ENCODE assay signal across 9 cellular contexts in the genomic region with DNA sequence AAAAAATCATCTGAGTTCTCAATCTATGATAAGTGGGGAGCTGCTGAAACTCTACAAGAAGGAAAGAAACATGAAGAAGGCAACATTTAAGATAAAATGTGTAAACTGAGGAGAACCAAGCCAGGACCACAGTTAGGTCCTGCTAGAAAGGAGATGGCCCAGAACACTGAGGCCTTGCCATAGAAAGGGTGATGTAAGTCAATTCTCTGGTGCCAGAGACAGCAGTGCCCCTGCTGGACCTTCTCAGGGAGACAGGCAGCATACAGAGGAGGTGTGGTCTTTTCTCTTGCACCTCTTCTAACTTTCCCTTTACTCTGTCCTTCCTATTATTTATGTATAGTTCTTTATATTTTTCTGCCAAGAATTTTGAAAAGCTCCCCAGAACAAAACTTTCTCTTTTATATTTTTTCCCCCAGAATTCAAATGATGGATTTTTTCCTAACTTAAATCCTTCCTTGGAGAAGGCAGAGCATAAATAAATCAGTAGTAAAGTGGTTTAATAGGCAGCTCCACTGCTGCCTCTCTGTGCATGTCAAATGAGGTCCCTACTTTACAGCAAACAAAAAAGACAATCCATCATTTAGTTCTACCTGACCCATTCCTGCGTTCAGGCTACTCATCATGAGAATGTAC. TPM values are rescaled to one million over a fixed set of nuclear protein-coding genes. Genes with fewer than 3 reads are reported as not detected.
DNase-seq lines count a peak whose midpoint lies in the region; ATAC-seq, FAIRE-seq and TF ChIP-seq lines count a peak whose summit lies in the region.
"Had no signal": no experiment of that assay in that cellular context is flagged by ENCODE, and none has a peak within 500 bp of the region (broad histone marks: within the 10 kb centered on the region; RNA-seq: fewer than 3 reads in every experiment).

No MANE protein-coding gene starts in this region.

- no peaks in the 10 kb centered on the region for H3K27me3 ChIP-seq in GM23338 (ENCODE audit: insufficient read depth)
- no peaks in the 10 kb centered on the region for H3K27me3 ChIP-seq in endothelial cell of umbilical vein (ENCODE audit: control insufficient read depth in 2 of 2, insufficient read depth in 2 of 2, low read length in 2 of 2)
- H3K27me3 ChIP-seq in naive thymus-derived CD4-positive, alpha-beta T cell (ENCODE audit: control insufficient read depth in 2 of 2, insufficient read depth in 2 of 2, low read length in 2 of 2), result no peaks in the 10 kb centered on the region
- H3K27me3 ChIP-seq: SJCRH30 had no signal

- H3F3A ChIP-seq in GM23338 (replicated peaks; ENCODE audit: low read depth), result 0 out of 2 replicates have a peak, but pooled peaks cover 8% of the 10 kb centered on the region

- TF ChIP-seq CTCF in GM23338 (conservative IDR thresholded peaks at IDR 0.05; ENCODE audit: low read depth in 2 of 2) (peak; percentile 34 to 35; a peak in 1 of 4 replicates), endothelial cell of umbilical vein (IDR thresholded peaks at IDR 0.05; ENCODE audit: extremely low read depth in 1 of 2, insufficient read depth in 1 of 2, low read depth in 1 of 2, low read length in 2 of 2) (peak; percentile 56 to 60)

- no peak overlapping the region; the same call in 1 of the 2 replicates for H3K27ac Mint-ChIP-seq in GM23338
- H3K27ac Mint-ChIP-seq in naive thymus-derived CD4-positive, alpha-beta T cell, result no peak overlapping the region

- H3K9me1 ChIP-seq in endothelial cell of umbilical vein (replicated peaks; ENCODE audit: control insufficient read depth, extremely low read depth, insufficient read depth, low read length), result no peaks in the 10 kb centered on the region

- H3K4me3 Mint-ChIP-seq in GM23338, result no peak overlapping the region
- H3K4me3 Mint-ChIP-seq in naive thymus-derived CD4-positive, alpha-beta T cell, result no peak overlapping the region

- CTCF ChIA-PET in endothelial cell of umbilical vein (lab: Charles Lee), result interaction anchor here (0.9 to 2.4 kb wide), 5 partner anchors 9 to 113 kb away, joined by 4 to 8 read pairs (median 5); a partner anchor contains a TSS
- CTCF ChIA-PET in naive thymus-derived CD4-positive, alpha-beta T cell (lab: Charles Lee), result interaction anchor here (0.8 to 4.0 kb wide), 3 partner anchors 8 to 116 kb away, joined by 3 to 37 read pairs (median 16); a partner anchor contains a TSS

- 0 out of 2 replicates have a peak, but pooled peaks cover 2% of the 10 kb centered on the region for H3K4me1 ChIP-seq in GM23338 (ENCODE audit: insufficient read depth)
- H3K4me1 ChIP-seq in endothelial cell of umbilical vein (ENCODE audit: control insufficient read depth, extremely low read depth, insufficient read depth, low read length), result peaks cover 26% of the 10 kb centered on the region
- peaks cover under 1 to 17% of the 10 kb centered on the region in 2 donors for H3K4me1 ChIP-seq in naive thymus-derived CD4-positive, alpha-beta T cell (ENCODE audit: control insufficient read depth in 2 of 2, insufficient read depth in 2 of 2, low read length in 2 of 2)

- no peak overlapping the region for H3K9ac ChIP-seq in endothelial cell of umbilical vein (replicated peaks; ENCODE audit: extremely low read depth, insufficient read depth, low read length)

- peak; percentile 61 for ATAC-seq in GM23338
- ATAC-seq in naive thymus-derived CD4-positive, alpha-beta T cell, result peak; percentile 71
- no peak for ATAC-seq in HG03159 (IDR thresholded peaks at IDR 0.05; ENCODE audit: unreplicated experiment)
- no peak for ATAC-seq in GM21717 (IDR thresholded peaks at IDR 0.05; ENCODE audit: unreplicated experiment)

- FAIRE-seq in endothelial cell of umbilical vein (lab: Jason Lieb, UNC), result peak; percentile 61

- H3K9me3 Mint-ChIP-seq in GM23338, result no peaks in the 10 kb centered on the region
- no peaks in the 10 kb centered on the region for H3K9me3 Mint-ChIP-seq in naive thymus-derived CD4-positive, alpha-beta T cell

- H3K27ac ChIP-seq in GM23338 (ENCODE audit: low read depth) (0 out of 2 replicates have a peak overlapping the region, but pooled peaks have one; percentile 55), endothelial cell of umbilical vein (ENCODE audit: insufficient read depth, low read depth, low read length) (no peak overlapping the region)
- no peak overlapping the region for H3K27ac ChIP-seq in naive thymus-derived CD4-positive, alpha-beta T cell (ENCODE audit: low read depth, low read length)
- H3K27ac ChIP-seq: SJCRH30 had no signal

- peaks cover 8% of the 10 kb centered on the region; the same call in 1 of the 2 replicates for H3K79me2 ChIP-seq in GM23338 (replicated peaks; ENCODE audit: insufficient read depth)
- no peaks in the 10 kb centered on the region for H3K79me2 ChIP-seq in endothelial cell of umbilical vein (ENCODE audit: control insufficient read depth, insufficient read depth, low read length)

- intact Hi-C loops in endothelial cell of umbilical vein (cut with micrococcal nuclease), result no loop called here
- intact Hi-C loops in naive thymus-derived CD4-positive, alpha-beta T cell (cut with micrococcal nuclease), result loop anchor here in 1 of 2 donors (5.0 kb wide), 1 partner anchor 35 kb away; no protein-coding TSS in a partner anchor

- H3K36me3 ChIP-seq in GM23338 (ENCODE audit: insufficient read depth), result peaks cover 10% of the 10 kb centered on the region
- peaks cover 0 to 2% of the 10 kb centered on the region in 2 experiments for H3K36me3 ChIP-seq in endothelial cell of umbilical vein (ENCODE audit: control insufficient read depth in 2 of 2, extremely low read depth in 1 of 2, insufficient read depth in 2 of 2, low read length in 2 of 2)
- H3K36me3 ChIP-seq in naive thymus-derived CD4-positive, alpha-beta T cell (ENCODE audit: control insufficient read depth in 2 of 3, insufficient read depth in 3 of 3, low read length in 3 of 3), result peaks cover 0 to 16% (median 6%) of the 10 kb centered on the region in 3 experiments

- H3K4me2 ChIP-seq in GM23338 (no peak overlapping the region), endothelial cell of umbilical vein (ENCODE audit: insufficient read depth, low read length) (no peak overlapping the region)

- H4K20me1 ChIP-seq in GM23338 (replicated peaks; ENCODE audit: insufficient read depth) (peaks cover 32% of the 10 kb centered on the region), endothelial cell of umbilical vein (replicated peaks; ENCODE audit: control insufficient read depth, extremely low read depth, insufficient read depth, low read length) (no peaks in the 10 kb centered on the region)

- peaks cover 29% of the 10 kb centered on the region for H3K4me1 Mint-ChIP-seq in GM23338
- peaks cover 12 to 50% (median 28%) of the 10 kb centered on the region in 7 donors for H3K4me1 Mint-ChIP-seq in naive thymus-derived CD4-positive, alpha-beta T cell

- no peak overlapping the region for H3K4me3 ChIP-seq in GM23338
- no peak overlapping the region for H3K4me3 ChIP-seq in endothelial cell of umbilical vein (replicated peaks in 1 of 3; ENCODE audit: insufficient read depth in 1 of 3, low read depth in 1 of 3, low read length in 3 of 3)
- no peak overlapping the region for H3K4me3 ChIP-seq in naive thymus-derived CD4-positive, alpha-beta T cell (ENCODE audit: low read length)
- H3K4me3 ChIP-seq: SJCRH30 had no signal

- POLR2A ChIA-PET in endothelial cell of umbilical vein (lab: Charles Lee), result no interaction called here
- POLR2A ChIA-PET in naive thymus-derived CD4-positive, alpha-beta T cell (lab: Charles Lee), result interaction anchor here (0.6 to 0.8 kb wide), 2 partner anchors 8 to 111 kb away, joined by 3 to 4 read pairs; no protein-coding TSS in a partner anchor

- DNase-seq in COLO668 (lab: John Stamatoyannopoulos, UW; ENCODE audit: unreplicated experiment) (peak; percentile 15), GM23338 (ENCODE audit: low spot score) (peak; percentile 50), RPMI8226 (peak; percentile 57), endothelial cell of umbilical vein (ENCODE audit: low read depth, low spot score) (peak; percentile 52)
- DNase-seq in naive thymus-derived CD4-positive, alpha-beta T cell, result peak in 1 of 9 donors; percentile 42
- no peak for DNase-seq in effector CD4-positive, alpha-beta T cell

- dilution Hi-C loops in endothelial cell of umbilical vein (cut with MboI; ENCODE audit: extremely low pct_ligation_motif_present, low sequenced_read_pairs), result no loop called here

- no peak overlapping the region for H2AFZ ChIP-seq in GM23338
- no peak overlapping the region for H2AFZ ChIP-seq in endothelial cell of umbilical vein (ENCODE audit: low read depth, low read length)

- peaks cover 35% of the 10 kb centered on the region for H3K36me3 Mint-ChIP-seq in GM23338 (ENCODE audit: low read depth)
- peaks cover 0 to 10% (median 4%) of the 10 kb centered on the region in 5 donors for H3K36me3 Mint-ChIP-seq in naive thymus-derived CD4-positive, alpha-beta T cell

- no peaks in the 10 kb centered on the region for H3K9me2 ChIP-seq in GM23338 (ENCODE audit: insufficient read depth)

- H3K9me3 ChIP-seq in endothelial cell of umbilical vein (replicated peaks; ENCODE audit: control insufficient read depth, insufficient read depth, low read length), result no peaks in the 10 kb centered on the region
- H3K9me3 ChIP-seq in naive thymus-derived CD4-positive, alpha-beta T cell (ENCODE audit: control insufficient read depth in 2 of 3, low read length in 3 of 3), result no peaks in the 10 kb centered on the region
- H3K9me3 ChIP-seq: SJCRH30 had no signal

- TF ChIP-seq POLR2A in endothelial cell of umbilical vein (IDR thresholded peaks at IDR 0.05; ENCODE audit: low read depth, low read length), result no peak

- peaks cover 2% of the 10 kb centered on the region for H3K27me3 Mint-ChIP-seq in GM23338 (ENCODE audit: insufficient read depth, low read depth, poor library complexity)
- no peaks in the 10 kb centered on the region for H3K27me3 Mint-ChIP-seq in naive thymus-derived CD4-positive, alpha-beta T cell

- BruUV-seq in endothelial cell of umbilical vein (replicated peaks; lab: Mats Ljungman, UMichigan), result no TSS peak

RNA-seq across cellular contexts. Expression of a gene that starts 9.0 kb away (rescaled TPM):
- total RNA-seq in GM23338 (2014; rRNA removed; shearing (Covaris generic)), result 33.9 and 48.9 TPM in 2 replicates
- polyA plus RNA-seq in GM23338 (2016; fragmentation: Nextera tagmentation; extraction: Ambion mirVana) (379 and 450 TPM in 2 replicates), endothelial cell of umbilical vein (46.3 and 52.1 TPM in 2 replicates)
- total RNA-seq in endothelial cell of umbilical vein, result 91.5 and 95.3 TPM in 2 replicates
- polyA plus RNA-seq in endothelial cell of umbilical vein (2011; cell fraction: cytosol; rRNA removed), result 52.0 and 53.8 TPM in 2 replicates
- polyA plus RNA-seq in endothelial cell of umbilical vein (2011; cell fraction: nucleus; rRNA removed), result 30.2 and 30.6 TPM in 2 replicates
- 115 and 117 TPM in 2 replicates for polyA plus RNA-seq in endothelial cell of umbilical vein (2012)
- polyA minus RNA-seq in endothelial cell of umbilical vein, result 17.2 and 25.5 TPM in 2 replicates
- 35.3 TPM for polyA minus RNA-seq in endothelial cell of umbilical vein (2011; cell fraction: cytosol; rRNA and poly(A)+ RNA removed)
- polyA minus RNA-seq in endothelial cell of umbilical vein (2011; cell fraction: nucleus; rRNA and poly(A)+ RNA removed), result 6.7 and 8.2 TPM in 2 replicates
- total RNA-seq in naive thymus-derived CD4-positive, alpha-beta T cell, result 10 to 100 TPM; 15.7 to 79.8 (median 23.0) TPM
- 10 to 100 TPM; 34.1 to 50.0 TPM for polyA plus RNA-seq in naive thymus-derived CD4-positive, alpha-beta T cell

RNA-seq across cellular contexts. Expression of a gene that starts 44.2 kb away (rescaled TPM):
- 0.14 TPM in 1 of 2 replicates, not detected in the other for total RNA-seq in GM23338 (2014; rRNA removed; shearing (Covaris generic))
- polyA plus RNA-seq in GM23338 (2016; fragmentation: Nextera tagmentation; extraction: Ambion mirVana) (0.16 TPM in 2 replicates), endothelial cell of umbilical vein (not detected in 2 replicates)
- not detected in 2 replicates for total RNA-seq in endothelial cell of umbilical vein
- polyA plus RNA-seq in endothelial cell of umbilical vein (2011; cell fraction: cytosol; rRNA removed), result not detected in 2 replicates
- polyA plus RNA-seq in endothelial cell of umbilical vein (2011; cell fraction: nucleus; rRNA removed), result not detected in 2 replicates
- not detected in 2 replicates for polyA plus RNA-seq in endothelial cell of umbilical vein (2012)
- not detected in 2 replicates for polyA minus RNA-seq in endothelial cell of umbilical vein
- polyA minus RNA-seq in endothelial cell of umbilical vein (2011; cell fraction: cytosol; rRNA and poly(A)+ RNA removed), result not detected
- polyA minus RNA-seq in endothelial cell of umbilical vein (2011; cell fraction: nucleus; rRNA and poly(A)+ RNA removed), result not detected in 2 replicates
- total RNA-seq in naive thymus-derived CD4-positive, alpha-beta T cell, result not detected
- not detected for polyA plus RNA-seq in naive thymus-derived CD4-positive, alpha-beta T cell

Comparison
In these comparisons a context has a peak if more than half of its experiments do, and no peak if none do; other contexts are left out.
1. ATAC-seq: peak in GM23338 (single experiment) and naive thymus-derived CD4-positive, alpha-beta T cell (single experiment); none in HG03159 (single experiment) and GM21717 (single experiment).